8 cellular contexts compared by ENCODE assay signal in genomic region chr3:12841085-12841969, GRCh38. TPM values are rescaled to one million over a fixed set of nuclear protein-coding genes. Genes with fewer than 3 reads are reported as not detected.
A peak's percentile ranks its signal among the peaks of the same experiment; 100 is the strongest.
DNase-seq lines count a peak whose midpoint lies in the region; ATAC-seq and TF ChIP-seq lines count a peak whose summit lies in the region.

TSS of gene RPL32 (minus strand) at chr3:12841565. CDS start at chr3:12840237, 1,328 bp downstream.

- peak; percentile 91 for ATAC-seq in HG02642 (IDR thresholded peaks at IDR 0.05; ENCODE audit: poor library complexity, unreplicated experiment)

- H3K36me3 Mint-ChIP-seq in activated naive CD8-positive, alpha-beta T cell: peaks cover 35% of the 10 kb centered on the region
- peaks cover 27% of the 10 kb centered on the region for H3K36me3 Mint-ChIP-seq in osteocyte (ENCODE audit: unreplicated experiment)

- no peaks in the 10 kb centered on the region for H3K27me3 ChIP-seq in thymus (ENCODE audit: control insufficient read depth, insufficient read depth)

- peaks cover 36% of the 10 kb centered on the region for H3K4me1 Mint-ChIP-seq in activated naive CD8-positive, alpha-beta T cell (ENCODE audit: low read depth)
- peaks cover 42% of the 10 kb centered on the region for H3K4me1 Mint-ChIP-seq in osteocyte (ENCODE audit: unreplicated experiment)

- H3K4me3 ChIP-seq in GM12864 (ENCODE audit: low read depth, low read length) (peak within 1 kb of the TSS; percentile 82), thymus (ENCODE audit: low read length) (peak within 1 kb of the TSS; percentile 73)

- H3K27me3 Mint-ChIP-seq in activated naive CD8-positive, alpha-beta T cell: no peaks in the 10 kb centered on the region
- no peaks in the 10 kb centered on the region for H3K27me3 Mint-ChIP-seq in osteocyte (ENCODE audit: unreplicated experiment)

- peaks cover 23% of the 10 kb centered on the region for H3K36me3 ChIP-seq in thymus (ENCODE audit: control insufficient read depth, insufficient read depth)

- peak within 1 kb of the TSS; percentile 100 for H3K27ac Mint-ChIP-seq in activated naive CD8-positive, alpha-beta T cell
- peak within 1 kb of the TSS; percentile 99 for H3K27ac Mint-ChIP-seq in osteocyte (ENCODE audit: unreplicated experiment)

- under 1% methylated on average over 48 of the region's 48 CpGs for WGBS in thymus

- no peaks in the 10 kb centered on the region for H3K9me3 ChIP-seq in thymus (ENCODE audit: control insufficient read depth)

- H3K9me3 Mint-ChIP-seq in activated naive CD8-positive, alpha-beta T cell (ENCODE audit: low read depth): no peaks in the 10 kb centered on the region
- no peaks in the 10 kb centered on the region for H3K9me3 Mint-ChIP-seq in osteocyte (ENCODE audit: unreplicated experiment)

- TF ChIP-seq CTCF in GM12864 (IDR thresholded peaks at IDR 0.05; ENCODE audit: low read depth, low read length, missing control alignments): peak; percentile 78
- TF ChIP-seq CTCF in osteocyte (IDR thresholded peaks at IDR 0.05): peak; percentile 82

- peaks cover 4% of the 10 kb centered on the region for H3K4me1 ChIP-seq in thymus (ENCODE audit: control insufficient read depth, insufficient read depth, low read length)

- H3K4me3 Mint-ChIP-seq in activated naive CD8-positive, alpha-beta T cell: peak within 1 kb of the TSS; percentile 97
- peak within 1 kb of the TSS; percentile 92 for H3K4me3 Mint-ChIP-seq in osteocyte (ENCODE audit: unreplicated experiment)

- H3K27ac ChIP-seq in thymus (ENCODE audit: low read depth): peak within 1 kb of the TSS; percentile 91

- DNase-seq in GM12864 (ENCODE audit: low read depth) (peak; percentile 94), NCI-H1105 (lab: John Stamatoyannopoulos, UW) (peak; percentile 66), SKM-1 treated with dmso at 0.1 percent for 144 hours (lab: John Stamatoyannopoulos, UW; ENCODE audit: unreplicated experiment) (peak; percentile 98), head of caudate nucleus (peak; percentile 79 to 97 (median 92)), osteocyte (ENCODE audit: extremely low spot score, unreplicated experiment) (peak; percentile 93)

- intact Hi-C loops in head of caudate nucleus (cut with DNase I): no loop called here

RNA-seq across cellular contexts. Expression of gene RPL32, which starts in this region (rescaled TPM):
- total RNA-seq in osteocyte: 1,247 and 1,287 TPM in 2 replicates
- polyA plus RNA-seq in thymus: 3,281 TPM

Comparison
In these comparisons a context has a peak if more than half of its experiments do, and no peak if none do; other contexts are left out.
1. Peak in every context shown above with its lines: DNase-seq, ATAC-seq, H3K4me3 ChIP-seq and H3K27ac ChIP-seq.